ENCODE assay signal across 8 cellular contexts in genomic region chr15:90191795-90192494, GRCh38. TPM values are rescaled to one million over a fixed set of nuclear protein-coding genes. Genes with fewer than 3 reads are reported as not detected.
DNase-seq lines count a peak whose midpoint lies in the region; ATAC-seq, FAIRE-seq and TF ChIP-seq lines count a peak whose summit lies in the region.

No MANE protein-coding gene starts in this region.

- intact Hi-C loops in GM12878 (cut with micrococcal nuclease; ENCODE audit: unreplicated experiment): loop anchor here (5.0 kb wide), 1 partner anchor 40 kb away; the partner anchor contains the start of genes CIB1 and GDPGP1

- FAIRE-seq in GM12878 (lab: Jason Lieb, UNC): no peak

- BruUV-seq in GM12878 (replicated peaks; lab: Mats Ljungman, UMichigan): no TSS peak

- peak overlapping the region; percentile 66 to 72 for H3K27ac Mint-ChIP-seq in stimulated activated naive CD8-positive, alpha-beta T cell treated with anti-CD3 and anti-CD28 coated beads, Interleukin-15, amount 100 ng/mL, for 72 hours
- no peak overlapping the region for H3K27ac Mint-ChIP-seq in HFFc6

- H3K4me1 ChIP-seq in KMS-11 (ENCODE audit: low read depth, poor library complexity, severe bottlenecking) (peaks cover 87% of the 10 kb centered on the region), GM12878 (ENCODE audit: control insufficient read depth, insufficient read depth, low read length) (peaks cover 41% of the 10 kb centered on the region)

- no peaks in the 10 kb centered on the region for H3K36me3 Mint-ChIP-seq in HFFc6 (ENCODE audit: low read depth)

- WGBS in GM12878 (ENCODE audit: insufficient coverage, insufficient replicate concordance, low lambda C conversion rate, missing lambda C conversion rate): 5% methylated on average over 7 of the region's 7 CpGs

- H3K4me3 Mint-ChIP-seq in stimulated activated naive CD8-positive, alpha-beta T cell treated with anti-CD3 and anti-CD28 coated beads, Interleukin-15, amount 100 ng/mL, for 72 hours: peak overlapping the region; percentile 31 to 73
- H3K4me3 Mint-ChIP-seq in HFFc6: no peak overlapping the region; the same call in 1 of the 2 replicates

- no peaks in the 10 kb centered on the region for H3K27me3 ChIP-seq in KMS-11 (ENCODE audit: insufficient read depth, low read depth)
- no peaks in the 10 kb centered on the region for H3K27me3 ChIP-seq in GM12878 (replicated peaks in 1 of 2; ENCODE audit: control insufficient read depth in 2 of 2, insufficient read depth in 2 of 2, low read length in 1 of 2)
- no peaks in the 10 kb centered on the region for H3K27me3 ChIP-seq in layer of hippocampus (ENCODE audit: control insufficient read depth, insufficient read depth, low read length)

- peaks cover 27% of the 10 kb centered on the region for H3K4me1 Mint-ChIP-seq in stimulated activated naive CD8-positive, alpha-beta T cell treated with anti-CD3 and anti-CD28 coated beads, Interleukin-15, amount 100 ng/mL, for 72 hours
- peaks cover 9% of the 10 kb centered on the region for H3K4me1 Mint-ChIP-seq in HFFc6 (ENCODE audit: low read depth)

- peak overlapping the region; percentile 14; the same call in 1 of the 2 replicates for H2AFZ ChIP-seq in KMS-11 (ENCODE audit: low read depth)
- H2AFZ ChIP-seq in GM12878 (ENCODE audit: control insufficient read depth, low read depth, low read length): peak overlapping the region; percentile 49

- peak; percentile 61 for TF ChIP-seq POLR2A in GM12878 (IDR thresholded peaks at IDR 0.05; ENCODE audit: low read depth, low read length)

- H3K9ac ChIP-seq in KMS-11 (peak overlapping the region; percentile 47; the same call in 1 of the 2 replicates), GM12878 (ENCODE audit: control insufficient read depth, insufficient read depth, low read length) (peak overlapping the region; percentile 5; the same call in 1 of the 2 replicates)

- no peak for TF ChIP-seq EP300 in GM12878 (IDR thresholded peaks at IDR 0.05; ENCODE audit: borderline replicate concordance in 1 of 2, control insufficient read depth in 1 of 2, low read depth in 2 of 2, low read length in 2 of 2)

- peak overlapping the region; percentile 96 for H3K27ac ChIP-seq in KMS-11
- peak overlapping the region; percentile 65 for H3K27ac ChIP-seq in GM12878 (ENCODE audit: control insufficient read depth, insufficient read depth)
- H3K27ac ChIP-seq in layer of hippocampus (ENCODE audit: low read depth, low read length): peak overlapping the region; percentile 94

- TF ChIP-seq CTCF in KMS-11 (conservative IDR thresholded peaks at IDR 0.05; ENCODE audit: low read depth, low read length) (0 out of 2 replicates have a peak, but pooled peaks have one; percentile 6), GM12878 (IDR thresholded peaks at IDR 0.05 in 2 of 3, conservative IDR thresholded peaks at IDR 0.05 in 1 of 3; ENCODE audit: control insufficient read depth in 2 of 3, extremely low read depth in 1 of 3, insufficient read depth in 1 of 3, low read depth in 3 of 3, low read length in 3 of 3) (no peak), HFFc6 (IDR thresholded peaks at IDR 0.05) (no peak)

- H3K4me2 ChIP-seq in KMS-11 (peak overlapping the region; percentile 98), GM12878 (ENCODE audit: control insufficient read depth, insufficient read depth) (peak overlapping the region; percentile 87)

- DNase-seq in DMS53 (lab: John Stamatoyannopoulos, UW) (peak; percentile 82), RPMI7951 (ENCODE audit: low read depth) (peak; percentile 49), GM12878 (ENCODE audit: low read depth, low spot score) (peak; percentile 70), HFFc6 (no peak)
- peak; percentile 29 to 34 for DNase-seq in stimulated activated naive CD8-positive, alpha-beta T cell treated with anti-CD3 and anti-CD28 coated beads, Interleukin-15, amount 100 ng/mL, for 72 hours

- H3K79me2 ChIP-seq in KMS-11 (ENCODE audit: insufficient read depth, low read depth) (peaks cover 51% of the 10 kb centered on the region), GM12878 (ENCODE audit: control insufficient read depth, insufficient read depth, low read length) (peaks cover 5% of the 10 kb centered on the region; the same call in 1 of the 2 replicates)

- SMC1A ChIA-PET in GM12878 (lab: Charles Lee; ENCODE audit: uncharacterized antibody, unreplicated experiment): interaction anchor here (0.7 to 5.3 kb wide), 14 partner anchors 9 to 93 kb away, joined by 3 to 47 read pairs (median 6); partner anchors contain the start of genes CIB1, GDPGP1, IDH2 and SEMA4B

- TF ChIP-seq RAD21 in GM12878 (IDR thresholded peaks at IDR 0.05; ENCODE audit: insufficient read depth, low read depth, low read length): no peak

- H3K27me3 Mint-ChIP-seq in stimulated activated naive CD8-positive, alpha-beta T cell treated with anti-CD3 and anti-CD28 coated beads, Interleukin-15, amount 100 ng/mL, for 72 hours: no peaks in the 10 kb centered on the region
- H3K27me3 Mint-ChIP-seq in HFFc6 (ENCODE audit: insufficient read depth): no peaks in the 10 kb centered on the region; the same call in 1 of the 2 replicates

- in situ Hi-C loops in GM12878 (cut with MboI): no loop called here

- ATAC-seq in GM21367 (IDR thresholded peaks at IDR 0.05; ENCODE audit: unreplicated experiment) (peak; percentile 59), GM12878 (peak; percentile 92)
- peak; percentile 74 for ATAC-seq in stimulated activated naive CD8-positive, alpha-beta T cell treated with anti-CD3 and anti-CD28 coated beads, Interleukin-15, amount 100 ng/mL, for 72 hours

- H3K4me3 ChIP-seq in KMS-11 (IDR thresholded peaks at IDR 0.05; ENCODE audit: insufficient read depth, low read depth, low read length) (no peak overlapping the region), GM12878 (peak overlapping the region; percentile 57; the same call in 1 of the 2 replicates)

- no peaks in the 10 kb centered on the region for H3K36me3 ChIP-seq in KMS-11 (ENCODE audit: insufficient read depth)
- H3K36me3 ChIP-seq in GM12878 (ENCODE audit: control insufficient read depth in 2 of 2, insufficient read depth in 2 of 2, low read length in 1 of 2): 0 out of 4 replicates have a peak, but pooled peaks cover 0 to 2% of the 10 kb centered on the region in 2 experiments

- CTCF ChIA-PET in GM12878 (lab: Yijun Ruan, JAX): interaction anchor here (0.7 to 4.1 kb wide), 17 partner anchors 9 to 95 kb away, joined by 3 to 22 read pairs (median 4); partner anchors contain the start of genes CIB1 and SEMA4B

- no peaks in the 10 kb centered on the region for H3K9me3 Mint-ChIP-seq in stimulated activated naive CD8-positive, alpha-beta T cell treated with anti-CD3 and anti-CD28 coated beads, Interleukin-15, amount 100 ng/mL, for 72 hours
- H3K9me3 Mint-ChIP-seq in HFFc6: no peaks in the 10 kb centered on the region

- H3K9me3 ChIP-seq in GM12878 (replicated peaks; ENCODE audit: control insufficient read depth, insufficient read depth, low read length): no peaks in the 10 kb centered on the region

- no peaks in the 10 kb centered on the region for H4K20me1 ChIP-seq in KMS-11 (ENCODE audit: insufficient read depth)
- H4K20me1 ChIP-seq in GM12878 (ENCODE audit: control insufficient read depth, insufficient read depth): no peaks in the 10 kb centered on the region

- RAD21 ChIA-PET in GM12878 (lab: Charles Lee; ENCODE audit: unreplicated experiment): interaction anchor here (0.7 to 3.3 kb wide), 21 partner anchors 9 to 739 kb away, joined by 3 to 43 read pairs (median 5); partner anchors contain the start of genes CIB1, GDPGP1 and SEMA4B

- POLR2A ChIA-PET in GM12878 (lab: Charles Lee): interaction anchor here (0.6 to 6.0 kb wide), 11 partner anchors 10 to 334 kb away, joined by 3 to 101 read pairs (median 5); partner anchors contain the start of genes CIB1, GDPGP1 and SEMA4B

RNA-seq across cellular contexts. Expression of gene SEMA4B, which starts 9.2 kb away (rescaled TPM):
- 18.1 and 20.9 TPM in 2 replicates for total RNA-seq in RPMI7951 (2014; rRNA removed; shearing (Covaris generic))
- total RNA-seq in GM12878 (2013; cell fraction: nucleolus; rRNA removed): 76.9 and 77.1 TPM in 2 replicates
- 10.4 and 13.4 TPM in 2 replicates for total RNA-seq in GM12878 (2014; rRNA removed)
- total RNA-seq in GM12878 (2014; rRNA removed; fragmentation: Illumina TruSeq; extraction: Trizol): 7.7 and 8.8 TPM in 2 replicates
- total RNA-seq in GM12878 (2021): 23.5 and 26.0 TPM in 2 replicates
- polyA plus RNA-seq in GM12878 (2011; ENCODE audit: low read depth): 5.7 TPM
- polyA plus RNA-seq in GM12878 (2011; rRNA removed): 3.9 and 8.7 TPM in 2 replicates
- 9.1 and 11.6 TPM in 2 replicates for polyA plus RNA-seq in GM12878 (2011; cell fraction: cytosol; rRNA removed)
- polyA plus RNA-seq in GM12878 (2011; cell fraction: nucleus; rRNA removed): 40.5 and 46.0 TPM in 2 replicates
- 12.4 and 13.5 TPM in 2 replicates for polyA plus RNA-seq in GM12878 (2012)
- 3.7 and 8.1 TPM in 2 replicates for polyA plus RNA-seq in GM12878 (2014; fragmentation: Illumina TruSeq; extraction: Trizol)
- 1 to 10 TPM in 1 of 2 experiments, under 1 TPM in 1; 0.87 to 1.4 TPM for polyA plus RNA-seq in GM12878 (2014; fragmentation: Nextera tagmentation; extraction: Ambion mirVana)
- polyA plus RNA-seq in GM12878 (2014; rRNA removed): 16.3 and 18.1 TPM in 2 replicates
- 10 to 100 TPM in 1 of 2 experiments, 1 to 10 TPM in 1; 10.0 to 10.8 TPM for polyA plus RNA-seq in GM12878 (2016; fragmentation: Nextera tagmentation; extraction: Ambion mirVana)
- polyA minus RNA-seq in GM12878 (2011; rRNA and poly(A)+ RNA removed): 18.4 and 36.0 TPM in 2 replicates
- polyA minus RNA-seq in GM12878 (2011; cell fraction: cytosol; rRNA and poly(A)+ RNA removed): 6.4 and 14.2 TPM in 2 replicates
- polyA minus RNA-seq in GM12878 (2011; cell fraction: nucleus; rRNA and poly(A)+ RNA removed): 13.7 and 25.4 TPM in 2 replicates
- total RNA-seq in HFFc6 (2021; fragmentation: NEBNext Ultra II Directional; extraction: Animal tissue kit (Norgen Biotek cat#: 25700)): 1 to 10 TPM; 5.6 to 7.7 (median 7.2) TPM

RNA-seq across cellular contexts. Expression of gene CIB1, which starts 41.8 kb away (rescaled TPM):
- 86.9 and 92.3 TPM in 2 replicates for total RNA-seq in RPMI7951 (2014; rRNA removed; shearing (Covaris generic))
- total RNA-seq in GM12878 (2013; cell fraction: nucleolus; rRNA removed): 10.1 and 10.3 TPM in 2 replicates
- total RNA-seq in GM12878 (2014; rRNA removed) (67.1 and 73.8 TPM in 2 replicates), GM12878 (2014; rRNA removed; fragmentation: Illumina TruSeq; extraction: Trizol) (51.4 and 53.0 TPM in 2 replicates), GM12878 (2021) (80.8 and 88.8 TPM in 2 replicates)
- polyA plus RNA-seq in GM12878 (2011; ENCODE audit: low read depth): 55.1 TPM
- polyA plus RNA-seq in GM12878 (2011; rRNA removed) (78.5 and 155 TPM in 2 replicates), GM12878 (2014; fragmentation: Illumina TruSeq; extraction: Trizol) (42.7 and 83.0 TPM in 2 replicates), GM12878 (2014; fragmentation: Nextera tagmentation; extraction: Ambion mirVana) (10 to 100 TPM; 10.8 to 42.5 TPM), GM12878 (2014; rRNA removed) (141 and 142 TPM in 2 replicates), GM12878 (2016; fragmentation: Nextera tagmentation; extraction: Ambion mirVana) (100 to 1,000 TPM; 128 to 134 TPM)
- 207 and 248 TPM in 2 replicates for polyA plus RNA-seq in GM12878 (2011; cell fraction: cytosol; rRNA removed)
- 114 and 156 TPM in 2 replicates for polyA plus RNA-seq in GM12878 (2011; cell fraction: nucleus; rRNA removed)
- 109 and 142 TPM in 2 replicates for polyA plus RNA-seq in GM12878 (2012)
- polyA minus RNA-seq in GM12878 (2011; rRNA and poly(A)+ RNA removed): 57.2 and 93.1 TPM in 2 replicates
- 17.9 and 31.4 TPM in 2 replicates for polyA minus RNA-seq in GM12878 (2011; cell fraction: cytosol; rRNA and poly(A)+ RNA removed)
- polyA minus RNA-seq in GM12878 (2011; cell fraction: nucleus; rRNA and poly(A)+ RNA removed): 11.7 and 13.8 TPM in 2 replicates
- total RNA-seq in HFFc6 (2021; fragmentation: NEBNext Ultra II Directional; extraction: Animal tissue kit (Norgen Biotek cat#: 25700)): 10 to 100 TPM; 73.5 to 82.2 (median 76.9) TPM

RNA-seq across cellular contexts. Expression of gene GDPGP1, which starts 42.1 kb away (rescaled TPM):
- 4.3 and 5.9 TPM in 2 replicates for total RNA-seq in RPMI7951 (2014; rRNA removed; shearing (Covaris generic))
- 14.4 and 14.8 TPM in 2 replicates for total RNA-seq in GM12878 (2013; cell fraction: nucleolus; rRNA removed)
- total RNA-seq in GM12878 (2014; rRNA removed) (5.2 and 5.6 TPM in 2 replicates), GM12878 (2014; rRNA removed; fragmentation: Illumina TruSeq; extraction: Trizol) (2.7 and 3.5 TPM in 2 replicates), GM12878 (2021) (7.8 and 8.9 TPM in 2 replicates)
- polyA plus RNA-seq in GM12878 (2011; ENCODE audit: low read depth): 1.8 TPM
- polyA plus RNA-seq in GM12878 (2011; rRNA removed) (1.5 and 3.2 TPM in 2 replicates), GM12878 (2014; fragmentation: Illumina TruSeq; extraction: Trizol) (0.90 and 2.2 TPM in 2 replicates), GM12878 (2014; fragmentation: Nextera tagmentation; extraction: Ambion mirVana) (under 1 TPM; 0.68 to 0.85 TPM), GM12878 (2014; rRNA removed) (4.3 TPM in 2 replicates), GM12878 (2016; fragmentation: Nextera tagmentation; extraction: Ambion mirVana) (1 to 10 TPM; 2.1 to 3.8 TPM)
- 3.5 and 3.8 TPM in 2 replicates for polyA plus RNA-seq in GM12878 (2011; cell fraction: cytosol; rRNA removed)
- 7.7 and 7.9 TPM in 2 replicates for polyA plus RNA-seq in GM12878 (2011; cell fraction: nucleus; rRNA removed)
- 2.5 and 2.6 TPM in 2 replicates for polyA plus RNA-seq in GM12878 (2012)
- 7.0 and 18.5 TPM in 2 replicates for polyA minus RNA-seq in GM12878 (2011; rRNA and poly(A)+ RNA removed)
- polyA minus RNA-seq in GM12878 (2011; cell fraction: cytosol; rRNA and poly(A)+ RNA removed): 1.7 and 4.5 TPM in 2 replicates
- polyA minus RNA-seq in GM12878 (2011; cell fraction: nucleus; rRNA and poly(A)+ RNA removed): 13.9 and 18.6 TPM in 2 replicates
- total RNA-seq in HFFc6 (2021; fragmentation: NEBNext Ultra II Directional; extraction: Animal tissue kit (Norgen Biotek cat#: 25700)): 1 to 10 TPM; 4.5 to 6.3 (median 5.2) TPM

RNA-seq across cellular contexts. Expression of gene TTLL13, which starts 57.4 kb away (rescaled TPM):
- total RNA-seq in RPMI7951 (2014; rRNA removed; shearing (Covaris generic)): not detected in 2 replicates
- 0.32 and 1.2 TPM in 2 replicates for total RNA-seq in GM12878 (2013; cell fraction: nucleolus; rRNA removed)
- 0.05 and 0.11 TPM in 2 replicates for total RNA-seq in GM12878 (2014; rRNA removed)
- total RNA-seq in GM12878 (2014; rRNA removed; fragmentation: Illumina TruSeq; extraction: Trizol): 0.09 TPM in 1 of 2 replicates, not detected in the other
- 0.13 and 0.19 TPM in 2 replicates for total RNA-seq in GM12878 (2021)
- polyA plus RNA-seq in GM12878 (2011; ENCODE audit: low read depth): 0.16 TPM
- 0.26 and 0.27 TPM in 2 replicates for polyA plus RNA-seq in GM12878 (2011; rRNA removed)
- 0.18 and 0.63 TPM in 2 replicates for polyA plus RNA-seq in GM12878 (2011; cell fraction: cytosol; rRNA removed)
- polyA plus RNA-seq in GM12878 (2011; cell fraction: nucleus; rRNA removed): 0.34 and 1.1 TPM in 2 replicates
- 0.11 and 0.22 TPM in 2 replicates for polyA plus RNA-seq in GM12878 (2012)
- polyA plus RNA-seq in GM12878 (2014; fragmentation: Illumina TruSeq; extraction: Trizol): 0.13 and 0.22 TPM in 2 replicates
- polyA plus RNA-seq in GM12878 (2014; fragmentation: Nextera tagmentation; extraction: Ambion mirVana): under 1 TPM in 1 of 2 experiments, not detected in 1; 0.03 TPM
- polyA plus RNA-seq in GM12878 (2014; rRNA removed): 0.17 and 0.22 TPM in 2 replicates
- under 1 TPM; 0.09 to 0.32 TPM for polyA plus RNA-seq in GM12878 (2016; fragmentation: Nextera tagmentation; extraction: Ambion mirVana)
- 0.15 and 0.29 TPM in 2 replicates for polyA minus RNA-seq in GM12878 (2011; rRNA and poly(A)+ RNA removed)
- not detected in 2 replicates for polyA minus RNA-seq in GM12878 (2011; cell fraction: cytosol; rRNA and poly(A)+ RNA removed)
- polyA minus RNA-seq in GM12878 (2011; cell fraction: nucleus; rRNA and poly(A)+ RNA removed): 0.12 TPM in 1 of 2 replicates, not detected in the other
- under 1 TPM in 2 of 6 experiments, not detected in 4; 0.07 to 0.14 TPM for total RNA-seq in HFFc6 (2021; fragmentation: NEBNext Ultra II Directional; extraction: Animal tissue kit (Norgen Biotek cat#: 25700))
